Comparison of ENCODE assay signal across 11 cellular contexts in the genomic region with DNA sequence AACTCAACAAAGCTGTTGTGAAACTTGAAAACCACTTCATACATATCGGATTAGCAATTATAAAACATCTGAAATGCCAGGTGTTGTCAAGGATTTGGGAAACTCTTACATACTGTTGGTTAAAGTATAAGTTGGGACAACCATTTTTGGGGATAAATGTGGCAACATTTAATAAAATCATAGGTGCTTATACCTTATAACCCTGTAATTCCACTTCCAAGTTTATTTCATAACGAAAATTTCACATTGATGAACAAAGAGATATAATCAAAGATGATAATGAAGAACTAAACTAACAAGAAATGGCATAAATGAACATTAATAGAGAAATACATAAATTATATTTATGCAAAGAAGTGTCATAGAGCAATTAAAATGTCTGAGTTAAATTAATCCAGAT. TPM values are rescaled to one million over a fixed set of nuclear protein-coding genes. Genes with fewer than 3 reads are reported as not detected.
"Had no signal": no experiment of that assay in that cellular context is flagged by ENCODE, and none has a peak within 500 bp of the region (broad histone marks: within the 10 kb centered on the region; RNA-seq: fewer than 3 reads in every experiment).

No MANE protein-coding gene starts in this region.

- H3K9me3 ChIP-seq: HAP-1 had no signal

- H3K9ac ChIP-seq: GM23248 had no signal

- FAIRE-seq: H1, H54 had no signal

- H3K4me2 ChIP-seq: GM23338 had no signal

- H3K27ac ChIP-seq: GM23248 had no signal

- ATAC-seq: GM23338, HCT116 had no signal

- DNase-seq: GM23248, GOT3, H7, H9, HCEC 1CT, HFFc6 had no signal

- H3K36me3 ChIP-seq: HAP-1 had no signal

- H2AFZ ChIP-seq: GM23248, GM23338 had no signal

- H3K4me3 ChIP-seq: GM23248, GM23338, HAP-1 had no signal

RNA-seq across cellular contexts. Expression of a gene that starts 54.3 kb away (rescaled TPM):
- total RNA-seq: GM23248, GM23338, H1, H7, H9, HFFc6 had no signal
- polyA plus RNA-seq: GM23248, GM23338, H1 had no signal
